16 cellular contexts compared by ENCODE assay signal in the genomic region with DNA sequence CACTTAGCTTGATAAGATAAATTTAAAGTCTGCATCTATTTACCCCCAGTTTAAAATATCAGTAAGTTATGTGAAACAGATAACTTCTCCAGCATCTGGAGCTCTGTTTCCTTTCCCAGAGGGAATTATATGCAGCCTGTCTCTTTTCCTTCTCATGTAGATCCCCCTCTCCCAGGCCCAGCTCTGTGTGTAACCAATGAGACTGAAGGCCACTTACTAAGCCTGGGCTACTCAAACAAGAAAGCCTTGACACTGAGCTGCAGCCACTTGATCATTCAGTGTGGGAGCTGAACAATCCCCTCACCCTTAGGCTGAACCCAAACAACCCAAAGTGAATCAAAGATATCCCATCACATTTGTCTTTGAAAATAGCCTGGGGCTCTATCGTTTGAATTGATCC.
"Had no signal": no experiment of that assay in that cellular context is flagged by ENCODE, and none has a peak within 500 bp of the region (broad histone marks: within the 10 kb centered on the region; RNA-seq: fewer than 3 reads in every experiment).

No MANE protein-coding gene starts in this region.

- DNase-seq: activated CD4-positive, alpha-beta T cell treated with anti-CD3 and anti-CD28 coated beads, Interleukin-2, amount 50 U/mL, for 1 hour; activated CD8-positive, alpha-beta T cell treated with anti-CD3 and anti-CD28 coated beads, Interleukin-2, amount 10 ng/mL, durations not matched to agents 7 days and 5 days; activated gamma-delta T cell; activated naive CD4-positive, alpha-beta T cell treated with anti-CD3 and anti-CD28 coated beads, Interleukin-2, amount 50 U/mL, for 16 hours; activated naive CD8-positive, alpha-beta T cell treated with anti-CD3 and anti-CD28 coated beads, Interleukin-2, amount 50 U/mL, for 24 hours; heart right ventricle; immature natural killer cell; left ventricle myocardium inferior; occipital lobe; stimulated activated CD4-positive, alpha-beta T cell treated with anti-CD3 and anti-CD28 coated beads, Interleukin-4, amount 100 ng/mL, for 24 hours; stimulated activated naive CD8-positive, alpha-beta T cell treated with anti-CD3 and anti-CD28 coated beads, Interleukin-15, Interleukin-2, amounts not matched to agents 100 U/mL and 50 U/mL, for 24 hours; upper lobe of left lung had no signal

- H3K9me3 Mint-ChIP-seq: activated naive CD8-positive, alpha-beta T cell treated with anti-CD3 and anti-CD28 coated beads, Interleukin-2, amount 50 U/mL, for 24 hours; activated T-helper 1 cell treated with anti-CD3 and anti-CD28 coated beads, Interleukin-12 subunit alpha, Interleukin-12 subunit beta, Interleukin-2, Interleukin-4 antibody, amounts not matched to agents 30 ng/mL and 10 ng/mL and 1 ng/mL, durations not matched to agents 14 hours and 24 hours and 36 hours had no signal

- H3K27me3 Mint-ChIP-seq: activated naive CD8-positive, alpha-beta T cell treated with anti-CD3 and anti-CD28 coated beads, Interleukin-2, amount 50 U/mL, for 24 hours had no signal

- H3K4me3 Mint-ChIP-seq: activated CD8-positive, alpha-beta T cell treated with anti-CD3 and anti-CD28 coated beads, Interleukin-2, amount 10 ng/mL, durations not matched to agents 7 days and 5 days; activated naive CD8-positive, alpha-beta T cell treated with anti-CD3 and anti-CD28 coated beads, Interleukin-2, amount 50 U/mL, for 24 hours; activated T-helper 1 cell treated with anti-CD3 and anti-CD28 coated beads, Interleukin-12 subunit alpha, Interleukin-12 subunit beta, Interleukin-2, Interleukin-4 antibody, amounts not matched to agents 30 ng/mL and 10 ng/mL and 1 ng/mL, durations not matched to agents 14 hours and 24 hours and 36 hours; immature natural killer cell; nephron had no signal

- H3K27ac Mint-ChIP-seq: activated CD8-positive, alpha-beta T cell treated with anti-CD3 and anti-CD28 coated beads, Interleukin-2, amount 10 ng/mL, durations not matched to agents 7 days and 5 days; activated naive CD8-positive, alpha-beta T cell treated with anti-CD3 and anti-CD28 coated beads, Interleukin-2, amount 50 U/mL, for 24 hours; activated T-helper 1 cell treated with anti-CD3 and anti-CD28 coated beads, Interleukin-12 subunit alpha, Interleukin-12 subunit beta, Interleukin-2, Interleukin-4 antibody, amounts not matched to agents 30 ng/mL and 10 ng/mL and 1 ng/mL, durations not matched to agents 14 hours and 24 hours and 36 hours; immature natural killer cell had no signal

- H3K36me3 Mint-ChIP-seq: immature natural killer cell had no signal

- H3K9me3 ChIP-seq: heart right ventricle, prostate gland, upper lobe of left lung had no signal

- H3K4me3 ChIP-seq: heart right ventricle, left ventricle myocardium inferior, prostate gland, upper lobe of left lung had no signal

- H3K27ac ChIP-seq: heart right ventricle, left ventricle myocardium inferior, prostate gland, upper lobe of left lung had no signal

- H3K36me3 ChIP-seq: heart right ventricle, left ventricle myocardium inferior, prostate gland, upper lobe of left lung had no signal

- H3K4me1 ChIP-seq: prostate gland, upper lobe of left lung had no signal

- H3K4me1 Mint-ChIP-seq: activated naive CD8-positive, alpha-beta T cell treated with anti-CD3 and anti-CD28 coated beads, Interleukin-2, amount 50 U/mL, for 24 hours; immature natural killer cell had no signal

- FAIRE-seq: endometrium had no signal

- H3K27me3 ChIP-seq: heart right ventricle, upper lobe of left lung had no signal
